Comparison of ENCODE assay signal across 8 cellular contexts in genomic region chr4:2800691-2801596, GRCh38. TPM values are rescaled to one million over a fixed set of nuclear protein-coding genes. Genes with fewer than 3 reads are reported as not detected.
DNase-seq lines count a peak whose midpoint lies in the region; ATAC-seq and TF ChIP-seq lines count a peak whose summit lies in the region.

No MANE protein-coding gene starts in this region.

- peak overlapping the region; percentile 25 to 48 (median 28) for H3K4me3 ChIP-seq in esophagus muscularis mucosa

- intact Hi-C loops in esophagus muscularis mucosa (cut with DNase I), result no loop called here

- ATAC-seq in HG02642 (IDR thresholded peaks at IDR 0.05; ENCODE audit: poor library complexity, unreplicated experiment) (peak; percentile 35), GM21381 (IDR thresholded peaks at IDR 0.05; ENCODE audit: unreplicated experiment) (no peak)
- ATAC-seq in naive thymus-derived CD8-positive, alpha-beta T cell, result peak in 1 of 2 donors; percentile 16

- H3K27me3 Mint-ChIP-seq in naive thymus-derived CD8-positive, alpha-beta T cell, result no peaks in the 10 kb centered on the region

- no peaks in the 10 kb centered on the region for H3K9me3 ChIP-seq in esophagus muscularis mucosa

- DNase-seq in GM03348 (ENCODE audit: low spot score), result peak; percentile 71
- peak in 3 of 5 experiments; percentile 4 to 48 (median 5) for DNase-seq in T-helper 2 cell
- no peak for DNase-seq in esophagus muscularis mucosa (ENCODE audit: extremely low spot score)
- DNase-seq in naive thymus-derived CD8-positive, alpha-beta T cell, result peak in 2 of 10 donors; percentile 41 to 56
- no peak for DNase-seq in NCI-H748 (lab: John Stamatoyannopoulos, UW; ENCODE audit: unreplicated experiment)
- no peak for DNase-seq in HuH-7.5 (ENCODE audit: low spot score)

- 55% methylated on average over 10 of the region's 29 CpGs for WGBS in esophagus muscularis mucosa

- H3K4me1 Mint-ChIP-seq in naive thymus-derived CD8-positive, alpha-beta T cell, result peaks cover 18 to 72% (median 43%) of the 10 kb centered on the region in 4 donors

- H3K9me3 Mint-ChIP-seq in naive thymus-derived CD8-positive, alpha-beta T cell, result no peaks in the 10 kb centered on the region

- H3K4me3 Mint-ChIP-seq in naive thymus-derived CD8-positive, alpha-beta T cell, result peak overlapping the region in 7 of 10 donors; percentile 41 to 79 (median 56)

- H3K4me1 ChIP-seq in esophagus muscularis mucosa, result peaks cover 96 to 97% (median 97%) of the 10 kb centered on the region in 4 donors

- POLR2A ChIA-PET in naive thymus-derived CD8-positive, alpha-beta T cell (lab: Charles Lee), result interaction anchor here (0.7 to 7.9 kb wide), 8 partner anchors 9 to 134 kb away, joined by 3 to 91 read pairs (median 3); no protein-coding TSS in a partner anchor

- TF ChIP-seq POLR2A in esophagus muscularis mucosa (IDR thresholded peaks at IDR 0.05; ENCODE audit: low read depth), result no peak

- H3K27ac ChIP-seq in esophagus muscularis mucosa (replicated peaks in 1 of 4), result peak overlapping the region; percentile 67 to 82 (median 80)

- TF ChIP-seq CTCF in esophagus muscularis mucosa (IDR thresholded peaks at IDR 0.05), result no peak

- TF ChIP-seq EP300 in esophagus muscularis mucosa (IDR thresholded peaks at IDR 0.05), result no peak

- H3K27me3 ChIP-seq in esophagus muscularis mucosa, result no peaks in the 10 kb centered on the region

- H3K36me3 ChIP-seq in esophagus muscularis mucosa, result no peaks in the 10 kb centered on the region

- H3K27ac Mint-ChIP-seq in naive thymus-derived CD8-positive, alpha-beta T cell, result peak overlapping the region in 4 of 10 donors; percentile 35 to 79 (median 74)

- no peaks in the 10 kb centered on the region for H3K36me3 Mint-ChIP-seq in naive thymus-derived CD8-positive, alpha-beta T cell

RNA-seq across cellular contexts. Expression of gene SH3BP2, which starts 8.1 kb away (rescaled TPM):
- total RNA-seq in esophagus muscularis mucosa, result 10 to 100 TPM; 25.2 to 34.5 (median 31.5) TPM
- total RNA-seq in naive thymus-derived CD8-positive, alpha-beta T cell, result 10 to 100 TPM; 27.8 to 28.3 TPM
- 10 to 100 TPM in 1 of 3 donors, 1 to 10 TPM in 2; 4.8 to 10.8 (median 5.4) TPM for polyA plus RNA-seq in naive thymus-derived CD8-positive, alpha-beta T cell

RNA-seq across cellular contexts. Expression of gene ADD1, which starts 42.7 kb away (rescaled TPM):
- 100 to 1,000 TPM; 253 to 402 (median 311) TPM for total RNA-seq in esophagus muscularis mucosa
- 100 to 1,000 TPM; 302 to 309 TPM for total RNA-seq in naive thymus-derived CD8-positive, alpha-beta T cell
- 100 to 1,000 TPM; 129 to 151 (median 150) TPM for polyA plus RNA-seq in naive thymus-derived CD8-positive, alpha-beta T cell

RNA-seq across cellular contexts. Expression of gene TNIP2, which starts 44.8 kb away (rescaled TPM):
- 10 to 100 TPM; 56.1 to 85.5 (median 75.4) TPM for total RNA-seq in esophagus muscularis mucosa
- total RNA-seq in naive thymus-derived CD8-positive, alpha-beta T cell, result 10 to 100 TPM; 48.1 to 48.4 TPM
- polyA plus RNA-seq in naive thymus-derived CD8-positive, alpha-beta T cell, result 10 to 100 TPM; 34.2 to 52.5 (median 43.5) TPM

Comparison
In these comparisons a context has a peak if more than half of its experiments do, and no peak if none do; other contexts are left out.
1. DNase-seq: peak in GM03348 (single experiment) and T-helper 2 cell (3 of 5); none in esophagus muscularis mucosa (single experiment), NCI-H748 (single experiment) and HuH-7.5 (single experiment).